In genomic region chr1:199580280-199580679, GRCh38 we compare ENCODE assay signal across 17 cellular contexts.
DNase-seq lines count a peak whose midpoint lies in the region; ATAC-seq and TF ChIP-seq lines count a peak whose summit lies in the region.
"Had no signal": no experiment of that assay in that cellular context is flagged by ENCODE, and none has a peak within 500 bp of the region (broad histone marks: within the 10 kb centered on the region; RNA-seq: fewer than 3 reads in every experiment).

No MANE protein-coding gene starts in this region.

- DNase-seq in NCI-H524 (lab: John Stamatoyannopoulos, UW) (peak; percentile 24 to 63), NCI-H524 treated with DMSO at 0.1 percent for 48 hours (lab: John Stamatoyannopoulos, UW) (no peak), colonic mucosa (peak; percentile 24), mucosa of descending colon (peak in 1 of 3 donors; percentile 28), DMS 273 (lab: John Stamatoyannopoulos, UW; ENCODE audit: unreplicated experiment) (no peak), NCI-H1694 treated with DMSO at 0.1 percent for 48 hours (lab: John Stamatoyannopoulos, UW) (no peak), NCI-H187 treated with DMSO at 0.1 percent for 48 hours (lab: John Stamatoyannopoulos, UW) (no peak)
- DNase-seq: 8988T; Calu3; CD4-positive, alpha-beta memory T cell; DMS153; DMS79; GDM1; HCEC 1CT; IMR-90 had no signal

- TF ChIP-seq CTCF in colonic mucosa (IDR thresholded peaks at IDR 0.05): no peak
- TF ChIP-seq CTCF in mucosa of descending colon (IDR thresholded peaks at IDR 0.05): no peak

- H3K36me3 ChIP-seq in colonic mucosa (no peaks in the 10 kb centered on the region), mucosa of descending colon (ENCODE audit: low read depth) (no peaks in the 10 kb centered on the region)
- H3K36me3 ChIP-seq: BLaER1 had no signal

- H3K9ac ChIP-seq in colonic mucosa (ENCODE audit: low read depth in 2 of 2, low read length in 2 of 2): no peak overlapping the region
- H3K9ac ChIP-seq: BLaER1 had no signal

- no peak overlapping the region for H3K27ac ChIP-seq in colonic mucosa
- H3K27ac ChIP-seq: BLaER1 had no signal

- no peaks in the 10 kb centered on the region for H3K27me3 ChIP-seq in colonic mucosa
- H3K27me3 ChIP-seq: BLaER1 had no signal

- intact Hi-C loops in colonic mucosa (cut with DNase I) (no loop called here), mucosa of descending colon (cut with DNase I, micrococcal nuclease) (no loop called here)

- H3K4me1 ChIP-seq in colonic mucosa: no peaks in the 10 kb centered on the region
- H3K4me1 ChIP-seq in mucosa of descending colon (ENCODE audit: low read depth): no peaks in the 10 kb centered on the region
- H3K4me1 ChIP-seq: BLaER1 had no signal

- H3K4me3 ChIP-seq in colonic mucosa: no peak overlapping the region
- no peak overlapping the region for H3K4me3 ChIP-seq in mucosa of descending colon
- H3K4me3 ChIP-seq: BLaER1, GM23338 had no signal

- H3K9me3 ChIP-seq in colonic mucosa: no peaks in the 10 kb centered on the region
- no peaks in the 10 kb centered on the region for H3K9me3 ChIP-seq in mucosa of descending colon
- H3K9me3 ChIP-seq: BLaER1 had no signal

- peak; percentile 85 for ATAC-seq in mucosa of descending colon
- ATAC-seq: GM23338 had no signal

Comparison
In these comparisons a context has a peak if more than half of its experiments do, and no peak if none do; other contexts are left out.
1. DNase-seq: peak in NCI-H524 (2 of 2) and colonic mucosa (single experiment); none in NCI-H524 treated with DMSO at 0.1 percent for 48 hours (single experiment), DMS 273 (single experiment), NCI-H1694 treated with DMSO at 0.1 percent for 48 hours (single experiment) and NCI-H187 treated with DMSO at 0.1 percent for 48 hours (single experiment).